In genomic region chr7:112790651-112790973, GRCh38 we compare ENCODE assay signal across 8 cellular contexts. TPM values are rescaled to one million over a fixed set of nuclear protein-coding genes. Genes with fewer than 3 reads are reported as not detected.
DNase-seq lines count a peak whose midpoint lies in the region; ATAC-seq lines count a peak whose summit lies in the region.

No MANE protein-coding gene starts in this region.

- peak overlapping the region; percentile 76 for H3K27ac ChIP-seq in CD4-positive, alpha-beta memory T cell (ENCODE audit: low read depth, low read length)

- no peak for DNase-seq in CD4-positive, alpha-beta memory T cell
- DNase-seq in superior temporal gyrus (ENCODE audit: extremely low spot score) (peak; percentile 41), iPS-NIHi7 (ENCODE audit: extremely low spot score) (no peak)
- no peak for DNase-seq in stimulated activated CD4-positive, alpha-beta T cell treated with anti-CD3 and anti-CD28 coated beads, Interleukin-2, amount 100 ng/mL, for 48 hours

- POLR2A ChIA-PET in CD4-positive, alpha-beta memory T cell (lab: Charles Lee; ENCODE audit: partially characterized antibody) = interaction anchor here (0.8 to 2.8 kb wide), 3 partner anchors 8 to 328 kb away, joined by 3 to 16 read pairs (median 5); a partner anchor contains a TSS

- H3K4me1 ChIP-seq in CD4-positive, alpha-beta memory T cell (ENCODE audit: insufficient read depth, low read length) = peaks cover 16% of the 10 kb centered on the region

- H3K9me3 Mint-ChIP-seq in CD4-positive, alpha-beta memory T cell = no peaks in the 10 kb centered on the region
- H3K9me3 Mint-ChIP-seq in activated T-helper 17 cell treated with anti-CD3 and anti-CD28 coated beads, Interleukin-2, amount 50 U/mL, for 72 hours = no peaks in the 10 kb centered on the region

- H3K27ac Mint-ChIP-seq in CD4-positive, alpha-beta memory T cell = peak overlapping the region; percentile 82 to 95 (median 92)
- H3K27ac Mint-ChIP-seq in activated T-helper 17 cell treated with anti-CD3 and anti-CD28 coated beads, Interleukin-2, amount 50 U/mL, for 72 hours = peak overlapping the region; percentile 97

- intact Hi-C loops in CD4-positive, alpha-beta memory T cell (cut with micrococcal nuclease) = loop anchor here (1.0 to 2.0 kb wide), 5 partner anchors 148 to 1228 kb away; partner anchors contain the start of genes DOCK4, IFRD1, IMMP2L and SMIM30

- no peaks in the 10 kb centered on the region for H3K27me3 ChIP-seq in CD4-positive, alpha-beta memory T cell (ENCODE audit: insufficient read depth, low read length)

- peak overlapping the region; percentile 91 to 96 (median 94) for H3K4me3 Mint-ChIP-seq in CD4-positive, alpha-beta memory T cell
- H3K4me3 Mint-ChIP-seq in activated T-helper 17 cell treated with anti-CD3 and anti-CD28 coated beads, Interleukin-2, amount 50 U/mL, for 72 hours = peak overlapping the region; percentile 99

- H3K36me3 Mint-ChIP-seq in CD4-positive, alpha-beta memory T cell = peaks cover 4 to 11% of the 10 kb centered on the region in 2 donors
- H3K36me3 Mint-ChIP-seq in activated T-helper 17 cell treated with anti-CD3 and anti-CD28 coated beads, Interleukin-2, amount 50 U/mL, for 72 hours (ENCODE audit: low read depth) = peaks cover 20% of the 10 kb centered on the region

- H3K36me3 ChIP-seq in CD4-positive, alpha-beta memory T cell (ENCODE audit: insufficient read depth, low read length) = no peaks in the 10 kb centered on the region

- H3K4me1 Mint-ChIP-seq in CD4-positive, alpha-beta memory T cell = peaks cover 24 to 54% (median 37%) of the 10 kb centered on the region in 4 donors
- peaks cover 34% of the 10 kb centered on the region for H3K4me1 Mint-ChIP-seq in activated T-helper 17 cell treated with anti-CD3 and anti-CD28 coated beads, Interleukin-2, amount 50 U/mL, for 72 hours

- no peaks in the 10 kb centered on the region for H3K9me3 ChIP-seq in CD4-positive, alpha-beta memory T cell (ENCODE audit: control insufficient read depth in 1 of 2, low read length in 2 of 2)
- H3K9me3 ChIP-seq in iPS-18c (ENCODE audit: control insufficient read depth, insufficient read depth, low read length) = no peaks in the 10 kb centered on the region

- peak overlapping the region; percentile 53 to 93 for H3K4me3 ChIP-seq in CD4-positive, alpha-beta memory T cell (ENCODE audit: low read length in 2 of 2)
- peak overlapping the region; percentile 91 for H3K4me3 ChIP-seq in iPS-18c (ENCODE audit: insufficient read depth, low read depth, low read length)

- ATAC-seq in GM19438 (IDR thresholded peaks at IDR 0.05; ENCODE audit: low read depth, unreplicated experiment) (peak; percentile 57), HG03439 (IDR thresholded peaks at IDR 0.05; ENCODE audit: unreplicated experiment) (peak; percentile 49)
- peak; percentile 22 for ATAC-seq in activated T-helper 17 cell treated with anti-CD3 and anti-CD28 coated beads, Interleukin-2, amount 50 U/mL, for 72 hours (replicated peaks)

- H3K27me3 Mint-ChIP-seq in CD4-positive, alpha-beta memory T cell = no peaks in the 10 kb centered on the region
- no peaks in the 10 kb centered on the region for H3K27me3 Mint-ChIP-seq in activated T-helper 17 cell treated with anti-CD3 and anti-CD28 coated beads, Interleukin-2, amount 50 U/mL, for 72 hours

- CTCF ChIA-PET in CD4-positive, alpha-beta memory T cell (lab: Charles Lee; ENCODE audit: partially characterized antibody) = interaction anchor here (1.2 kb wide), 1 partner anchor 22 kb away, joined by 3 read pairs; no protein-coding TSS in a partner anchor

RNA-seq across cellular contexts. Expression of gene TMEM168, which starts 0.4 kb away (rescaled TPM):
- total RNA-seq in CD4-positive, alpha-beta memory T cell = 10 to 100 TPM; 25.9 to 31.9 TPM
- polyA plus RNA-seq in CD4-positive, alpha-beta memory T cell = 1 to 10 TPM; 3.7 to 5.9 TPM
- total RNA-seq in activated T-helper 17 cell treated with anti-CD3 and anti-CD28 coated beads, Interleukin-2, amount 50 U/mL, for 72 hours = 10 to 100 TPM; 19.6 to 19.7 TPM
